16 cellular contexts compared by ENCODE assay signal in genomic region chr2:8570637-8571036, GRCh38.
DNase-seq lines count a peak whose midpoint lies in the region; ATAC-seq and TF ChIP-seq lines count a peak whose summit lies in the region.
"Had no signal": no experiment of that assay in that cellular context is flagged by ENCODE, and none has a peak within 500 bp of the region (broad histone marks: within the 10 kb centered on the region; RNA-seq: fewer than 3 reads in every experiment).

No MANE protein-coding gene starts in this region.

- peak overlapping the region; percentile 89 for H3K27ac Mint-ChIP-seq in nephron progenitor cell
- H3K27ac Mint-ChIP-seq in stimulated activated naive B cell treated with anti-CD40 and anti-IgM and Interleukin-4, amounts not matched to agents 10 μg/mL and 1 μg/mL and 100 μg/mL, for 72 hours = peak overlapping the region; percentile 47

- ATAC-seq in stimulated activated naive B cell treated with anti-CD40 and anti-IgM and Interleukin-4, amounts not matched to agents 10 μg/mL and 1 μg/mL and 100 μg/mL, for 72 hours (replicated peaks) = no peak
- ATAC-seq: SK-N-SH treated with all-trans-retinoic acid at 6 μM for 48 hours had no signal

- no peaks in the 10 kb centered on the region for H3K36me3 ChIP-seq in H7 (replicated peaks; ENCODE audit: control insufficient read depth, insufficient read depth, low read length)
- no peaks in the 10 kb centered on the region for H3K36me3 ChIP-seq in esophagus squamous epithelium

- no peaks in the 10 kb centered on the region for H3K9me3 ChIP-seq in esophagus squamous epithelium

- DNase-seq in H7 = peak; percentile 22
- no peak for DNase-seq in nephron progenitor cell
- no peak for DNase-seq in stimulated activated naive B cell treated with anti-CD40 and anti-IgM and Interleukin-4, amounts not matched to agents 10 μg/mL and 1 μg/mL and 100 μg/mL, for 72 hours
- no peak for DNase-seq in H4 (ENCODE audit: low spot score)
- DNase-seq in NCI-H2029 (lab: John Stamatoyannopoulos, UW) = no peak
- DNase-seq in esophagus squamous epithelium (lab: John Stamatoyannopoulos, UW) = no peak
- DNase-seq: KG1, NCI-H1417 treated with DMSO at 0.1 percent for 48 hours, NCI-H1930, NCI-H345, NCI-H524 treated with DMSO at 0.1 percent for 48 hours, PC-9, SIG-M5 had no signal

- peak overlapping the region; percentile 85; the same call in 1 of the 2 replicates for H3K27ac ChIP-seq in VCaP
- no peak overlapping the region for H3K27ac ChIP-seq in esophagus squamous epithelium
- H3K27ac ChIP-seq: PC-9, RWPE1 had no signal

- peaks cover 5% of the 10 kb centered on the region for H3K27me3 Mint-ChIP-seq in nephron progenitor cell (ENCODE audit: low read depth, poor library complexity)
- peaks cover 67 to 73% of the 10 kb centered on the region in 2 donors for H3K27me3 Mint-ChIP-seq in stimulated activated naive B cell treated with anti-CD40 and anti-IgM and Interleukin-4, amounts not matched to agents 10 μg/mL and 1 μg/mL and 100 μg/mL, for 72 hours

- H3K4me1 Mint-ChIP-seq in nephron progenitor cell = peaks cover 96% of the 10 kb centered on the region
- peaks cover 36 to 52% of the 10 kb centered on the region in 2 donors for H3K4me1 Mint-ChIP-seq in stimulated activated naive B cell treated with anti-CD40 and anti-IgM and Interleukin-4, amounts not matched to agents 10 μg/mL and 1 μg/mL and 100 μg/mL, for 72 hours

- peaks cover under 1 to 12% (median 11%) of the 10 kb centered on the region in 3 donors for H3K4me1 ChIP-seq in esophagus squamous epithelium

- H3K4me3 Mint-ChIP-seq in nephron progenitor cell = no peak overlapping the region
- H3K4me3 Mint-ChIP-seq in stimulated activated naive B cell treated with anti-CD40 and anti-IgM and Interleukin-4, amounts not matched to agents 10 μg/mL and 1 μg/mL and 100 μg/mL, for 72 hours = no peak overlapping the region

- no peak for TF ChIP-seq POLR2A in esophagus squamous epithelium (IDR thresholded peaks at IDR 0.05)

- H3K4me3 ChIP-seq in H7 (ENCODE audit: insufficient read depth, low read depth, low read length) (no peak overlapping the region), esophagus squamous epithelium (no peak overlapping the region)
- H3K4me3 ChIP-seq: PC-9 had no signal

- TF ChIP-seq CTCF in VCaP (conservative IDR thresholded peaks at IDR 0.05) (no peak), nephron progenitor cell (IDR thresholded peaks at IDR 0.05) (no peak), esophagus squamous epithelium (IDR thresholded peaks at IDR 0.05) (no peak)

- WGBS in esophagus squamous epithelium, 2 donors = 100% methylated on average over 3 of the region's 14 CpGs; no CpG with 5 or more reads in 1 of the 2 donors

- no peaks in the 10 kb centered on the region for H3K27me3 ChIP-seq in H7 (ENCODE audit: control insufficient read depth, insufficient read depth, low read length)
- no peaks in the 10 kb centered on the region for H3K27me3 ChIP-seq in esophagus squamous epithelium

- intact Hi-C loops in esophagus squamous epithelium (cut with DNase I) = no loop called here

- no peaks in the 10 kb centered on the region for H3K9me3 Mint-ChIP-seq in nephron progenitor cell
- no peaks in the 10 kb centered on the region for H3K9me3 Mint-ChIP-seq in stimulated activated naive B cell treated with anti-CD40 and anti-IgM and Interleukin-4, amounts not matched to agents 10 μg/mL and 1 μg/mL and 100 μg/mL, for 72 hours

- H3K36me3 Mint-ChIP-seq in nephron progenitor cell (ENCODE audit: low read depth) = no peaks in the 10 kb centered on the region
- H3K36me3 Mint-ChIP-seq in stimulated activated naive B cell treated with anti-CD40 and anti-IgM and Interleukin-4, amounts not matched to agents 10 μg/mL and 1 μg/mL and 100 μg/mL, for 72 hours = peaks cover 4 to 9% of the 10 kb centered on the region in 2 donors
